Comparison of ENCODE assay signal across 33 cellular contexts in the genomic region with DNA sequence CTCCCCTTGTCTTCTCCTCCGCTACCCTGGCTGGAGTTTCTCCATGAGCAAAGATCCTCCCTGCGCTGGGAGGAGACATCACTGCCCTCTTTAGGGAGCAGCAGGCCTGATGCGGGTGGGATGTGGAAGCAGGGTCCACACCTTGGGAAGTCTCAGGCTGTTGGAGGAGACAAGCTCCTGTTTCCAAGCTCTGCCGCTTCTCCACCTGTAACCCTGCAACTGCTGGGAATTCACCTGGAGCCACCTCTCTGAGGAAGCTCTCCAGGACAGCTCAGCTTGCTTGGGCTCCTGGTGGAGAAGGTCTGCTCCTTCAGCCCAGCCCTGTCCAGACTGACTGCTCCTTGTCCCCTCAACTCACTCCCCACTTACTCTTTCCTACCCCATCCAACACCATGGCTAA. TPM values are rescaled to one million over a fixed set of nuclear protein-coding genes. Genes with fewer than 3 reads are reported as not detected.
"Had no signal": no experiment of that assay in that cellular context is flagged by ENCODE, and none has a peak within 500 bp of the region (broad histone marks: within the 10 kb centered on the region; RNA-seq: fewer than 3 reads in every experiment).

No MANE protein-coding gene starts in this region.

- H3K27ac ChIP-seq: coronary artery, esophagus squamous epithelium, left ventricle myocardium inferior, lower lobe of right lung, prostate gland, right atrium auricular region, stomach, thyroid gland, vagina had no signal

- H3K4me1 Mint-ChIP-seq: immature natural killer cell had no signal

- DNase-seq: effector memory CD8-positive, alpha-beta T cell; erythroblast; esophagus squamous epithelium; hypothalamus; immature natural killer cell; islet precursor cell; kidney glomerular epithelial cell; left colon; left ventricle myocardium inferior; lower lobe of right lung; naive thymus-derived CD8-positive, alpha-beta T cell; stimulated activated CD4-positive, alpha-beta T cell treated with anti-CD3 and anti-CD28 coated beads, Interleukin-12 subunit alpha, Interleukin-12 subunit beta, amount 100 ng/mL, for 4 hours; stimulated activated CD4-positive, alpha-beta T cell treated with anti-CD3 and anti-CD28 coated beads, Interleukin-1b, Interleukin-23, amount 100 ng/mL, for 48 hours; stimulated activated CD4-positive, alpha-beta T cell treated with anti-CD3 and anti-CD28 coated beads, Interleukin-4, amount 100 ng/mL, for 1 hour; stimulated activated CD8-positive, alpha-beta memory T cell treated with anti-CD3 and anti-CD28 coated beads, Interleukin-4, amount 100 ng/mL, for 48 hours; stimulated activated naive CD4-positive, alpha-beta T cell treated with Interleukin-2 at 50 U/mL for 16 hours; stomach; thyroid gland; trophoblast cell had no signal

- H3K4me3 Mint-ChIP-seq: effector memory CD8-positive, alpha-beta T cell; immature natural killer cell; naive thymus-derived CD8-positive, alpha-beta T cell had no signal

- H3K27me3 ChIP-seq: esophagus squamous epithelium, right atrium auricular region, stomach, thyroid gland, vagina had no signal

- H3K4me2 ChIP-seq: smooth muscle cell had no signal

- H3K4me1 ChIP-seq: prostate gland, thyroid gland, vagina had no signal

- H3K9me3 Mint-ChIP-seq: effector memory CD8-positive, alpha-beta T cell; immature natural killer cell; naive thymus-derived CD8-positive, alpha-beta T cell had no signal

- H3K4me3 ChIP-seq: coronary artery, esophagus squamous epithelium, left ventricle myocardium inferior, lower lobe of right lung, prostate gland, right atrium auricular region, smooth muscle cell, stomach, thyroid gland, vagina had no signal

- H3K27me3 Mint-ChIP-seq: effector memory CD8-positive, alpha-beta T cell; naive thymus-derived CD8-positive, alpha-beta T cell had no signal

- H3K9me3 ChIP-seq: esophagus squamous epithelium, left ventricle myocardium inferior, lower lobe of right lung, prostate gland, right atrium auricular region, stomach, thyroid gland, vagina had no signal

- ATAC-seq: effector memory CD8-positive, alpha-beta T cell; left colon; lower lobe of right lung; naive thymus-derived CD8-positive, alpha-beta T cell; sciatic nerve had no signal

RNA-seq across cellular contexts. Expression of gene CHRNE, which starts 18.4 kb away (rescaled TPM):
- total RNA-seq: myocyte had no signal

RNA-seq across cellular contexts. Expression of gene GP1BA, which starts 47.6 kb away (rescaled TPM):
- total RNA-seq: dermis microvascular lymphatic vessel endothelial cell; esophagus squamous epithelium; frontal cortex; left colon; mesenteric fat pad; myocyte; naive thymus-derived CD8-positive, alpha-beta T cell; osteocyte; prostate gland; right atrium auricular region; sciatic nerve; smooth muscle cell; stomach; subcutaneous adipose tissue; temporal lobe; thyroid gland; ureter; vagina had no signal
